17 cellular contexts compared by ENCODE assay signal in the genomic region with DNA sequence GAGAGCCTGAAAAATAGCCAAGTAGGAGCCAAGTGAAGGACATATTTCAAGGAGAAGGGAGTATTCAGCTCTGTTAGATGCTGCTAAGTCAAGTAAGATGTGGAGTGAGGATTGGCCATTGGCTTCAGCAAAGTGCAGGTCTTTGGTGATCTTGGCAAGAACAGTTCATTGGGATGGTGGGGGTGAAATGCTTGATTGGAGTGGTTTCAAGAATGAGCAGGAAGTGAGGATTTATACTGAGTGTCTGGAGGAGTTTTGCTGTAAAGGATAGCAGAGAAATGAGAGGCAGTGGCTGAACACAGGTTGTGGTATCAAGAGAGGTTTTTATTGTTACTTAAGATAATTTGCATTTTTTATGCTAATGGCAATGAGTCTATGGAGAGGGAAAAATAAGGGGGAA.
"Had no signal": no experiment of that assay in that cellular context is flagged by ENCODE, and none has a peak within 500 bp of the region (broad histone marks: within the 10 kb centered on the region; RNA-seq: fewer than 3 reads in every experiment).

No MANE protein-coding gene starts in this region.

- H3K4me3 ChIP-seq: gastrocnemius medialis, heart left ventricle, lower lobe of right lung, thoracic aorta had no signal

- ATAC-seq: activated CD8-positive, alpha-beta memory T cell treated with anti-CD3 and anti-CD28 coated beads, Interleukin-2, amount 10 ng/mL, durations not matched to agents 7 days and 5 days; gastrocnemius medialis; heart left ventricle; left cardiac atrium; lower lobe of right lung; stimulated activated naive CD8-positive, alpha-beta T cell treated with anti-CD3 and anti-CD28 coated beads, Interleukin-15, amount 100 ng/mL, for 72 hours; T-helper 17 cell had no signal

- H3K27me3 ChIP-seq: gastrocnemius medialis, heart left ventricle had no signal

- H3K27ac ChIP-seq: heart left ventricle, lower lobe of right lung, thoracic aorta, WERI-Rb-1 had no signal

- H3K9me3 ChIP-seq: gastrocnemius medialis, heart left ventricle, lower lobe of right lung, thoracic aorta had no signal

- DNase-seq: activated CD4-positive, alpha-beta memory T cell treated with anti-CD3 and anti-CD28 coated beads for 36 hours; activated CD8-positive, alpha-beta memory T cell treated with anti-CD3 and anti-CD28 coated beads, Interleukin-2, amount 10 ng/mL, durations not matched to agents 7 days and 5 days; activated naive CD4-positive, alpha-beta T cell treated with anti-CD3 and anti-CD28 coated beads, Interleukin-2, amount 10 ng/mL, durations not matched to agents 7 days and 5 days; activated T-cell treated with anti-CD3 and anti-CD28 coated beads, Interleukin-2, amount 50 U/mL, for 1 hour; cortex of kidney; effector memory CD4-positive, alpha-beta T cell; gastrocnemius medialis; heart left ventricle; immature natural killer cell; left cardiac atrium; lower lobe of right lung; nephron progenitor cell; stimulated activated CD4-positive, alpha-beta T cell treated with anti-CD3 and anti-CD28 coated beads, Interleukin-1b, Interleukin-23, amount 100 ng/mL, for 48 hours; stimulated activated naive CD8-positive, alpha-beta T cell treated with anti-CD3 and anti-CD28 coated beads, Interleukin-15, amount 100 ng/mL, for 72 hours; T-helper 17 cell; WERI-Rb-1 had no signal

- H3K36me3 ChIP-seq: lower lobe of right lung, thoracic aorta had no signal
